ENCODE assay signal across 20 cellular contexts in the genomic region with DNA sequence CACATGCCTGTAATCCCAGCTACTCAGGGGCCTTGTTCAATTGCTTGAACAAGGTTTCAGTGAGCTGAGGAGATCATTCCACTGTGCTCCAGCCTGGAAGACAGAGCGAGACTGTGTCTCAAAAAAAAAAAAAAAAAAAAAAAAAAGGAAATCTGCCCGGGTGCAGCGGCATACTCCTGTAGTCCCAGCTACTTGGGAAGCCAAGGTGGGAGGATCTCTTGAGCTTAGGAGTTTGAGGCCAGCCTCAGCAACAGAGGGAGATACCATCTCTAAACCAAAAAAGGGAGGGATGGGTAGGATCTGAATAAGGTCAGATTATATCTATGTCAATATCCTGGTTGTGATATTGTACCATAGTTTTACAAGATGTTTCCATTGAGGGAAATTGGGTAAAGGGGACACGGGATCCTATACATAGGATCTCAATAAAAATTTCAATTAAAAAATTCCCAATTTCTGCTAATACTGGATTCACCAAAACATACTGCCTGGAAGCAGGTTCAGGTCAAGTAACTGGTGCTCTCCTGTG.
DNase-seq lines count a peak whose midpoint lies in the region; ATAC-seq and TF ChIP-seq lines count a peak whose summit lies in the region.
"Had no signal": no experiment of that assay in that cellular context is flagged by ENCODE, and none has a peak within 500 bp of the region (broad histone marks: within the 10 kb centered on the region; RNA-seq: fewer than 3 reads in every experiment).

No MANE protein-coding gene starts in this region.

- H3K9me3 ChIP-seq in CD4-positive, alpha-beta T cell (ENCODE audit: control insufficient read depth, low read length) = no peaks in the 10 kb centered on the region
- H3K9me3 ChIP-seq: left ventricle myocardium inferior, right atrium auricular region, SJSA1 had no signal

- peak overlapping the region; percentile 97 for H3K27ac ChIP-seq in 22Rv1
- H3K27ac ChIP-seq in CD4-positive, alpha-beta T cell (ENCODE audit: low read depth, low read length) = no peak overlapping the region
- H3K27ac ChIP-seq: GM23248, left ventricle myocardium inferior, right atrium auricular region, SJSA1 had no signal

- DNase-seq in CD4-positive, alpha-beta T cell = no peak
- DNase-seq in activated CD4-positive, alpha-beta memory T cell treated with anti-CD3 and anti-CD28 coated beads, Interleukin-2, amount 10 ng/mL, durations not matched to agents 7 days and 5 days = no peak
- DNase-seq in mesothelial cell of epicardium (ENCODE audit: low spot score in 2 of 2, unreplicated experiment in 2 of 2) (no peak), H7 (no peak), COLO829 (ENCODE audit: low spot score) (no peak), SKM-1 (lab: John Stamatoyannopoulos, UW; ENCODE audit: unreplicated experiment) (no peak), omental fat pad (ENCODE audit: low spot score) (no peak)
- DNase-seq: activated CD4-positive, CD25-positive, alpha-beta regulatory T cell treated with anti-CD3 and anti-CD28 coated beads, Interleukin-2, amount 50 U/mL, for 72 hours; activated CD8-positive, alpha-beta memory T cell treated with anti-CD3 and anti-CD28 coated beads, Interleukin-2, amount 50 U/mL, for 48 hours; activated naive CD4-positive, alpha-beta T cell treated with anti-CD3 and anti-CD28 coated beads, Interleukin-2, amount 50 U/mL, for 16 hours; glutamatergic neuron; GM23248; left ventricle myocardium inferior; NCI-H1436 treated with DMSO at 0.1 percent for 48 hours; stimulated activated CD4-positive, alpha-beta T cell treated with anti-CD3 and anti-CD28 coated beads, Interleukin-15, amount 100 ng/mL, for 24 hours; T1000 had no signal

- peaks cover 36% of the 10 kb centered on the region for H3K36me3 Mint-ChIP-seq in CD4-positive, alpha-beta T cell (ENCODE audit: low read depth)
- H3K36me3 Mint-ChIP-seq in activated CD4-positive, alpha-beta memory T cell treated with anti-CD3 and anti-CD28 coated beads, Interleukin-2, amount 10 ng/mL, durations not matched to agents 7 days and 5 days (ENCODE audit: low read depth) = peaks cover 48% of the 10 kb centered on the region
- peaks cover 13% of the 10 kb centered on the region for H3K36me3 Mint-ChIP-seq in mesothelial cell of epicardium

- peak overlapping the region; percentile 68 for H3K27ac Mint-ChIP-seq in CD4-positive, alpha-beta T cell
- peak overlapping the region; percentile 70 for H3K27ac Mint-ChIP-seq in activated CD4-positive, alpha-beta memory T cell treated with anti-CD3 and anti-CD28 coated beads, Interleukin-2, amount 10 ng/mL, durations not matched to agents 7 days and 5 days
- H3K27ac Mint-ChIP-seq in mesothelial cell of epicardium = peak overlapping the region; percentile 39

- no peak for TF ChIP-seq CTCF in 22Rv1 (IDR thresholded peaks at IDR 0.05)
- no peak for TF ChIP-seq CTCF in CD4-positive, alpha-beta T cell (IDR thresholded peaks at IDR 0.05)
- no peak for TF ChIP-seq CTCF in mesothelial cell of epicardium (IDR thresholded peaks at IDR 0.05; ENCODE audit: unreplicated experiment)
- no peak for TF ChIP-seq CTCF in omental fat pad (IDR thresholded peaks at IDR 0.05)

- peaks cover 71% of the 10 kb centered on the region for H3K4me1 Mint-ChIP-seq in CD4-positive, alpha-beta T cell (ENCODE audit: low read depth)
- peaks cover 78% of the 10 kb centered on the region for H3K4me1 Mint-ChIP-seq in activated CD4-positive, alpha-beta memory T cell treated with anti-CD3 and anti-CD28 coated beads, Interleukin-2, amount 10 ng/mL, durations not matched to agents 7 days and 5 days
- peaks cover 35% of the 10 kb centered on the region for H3K4me1 Mint-ChIP-seq in mesothelial cell of epicardium

- ATAC-seq in CD4-positive, alpha-beta T cell (ENCODE audit: poor library complexity) = no peak
- no peak for ATAC-seq in omental fat pad (ENCODE audit: low FRiP score)
- ATAC-seq: Panc1 had no signal

- H3K4me3 Mint-ChIP-seq in CD4-positive, alpha-beta T cell = no peak overlapping the region
- no peak overlapping the region for H3K4me3 Mint-ChIP-seq in activated CD4-positive, alpha-beta memory T cell treated with anti-CD3 and anti-CD28 coated beads, Interleukin-2, amount 10 ng/mL, durations not matched to agents 7 days and 5 days
- no peak overlapping the region for H3K4me3 Mint-ChIP-seq in mesothelial cell of epicardium

- no peaks in the 10 kb centered on the region for H3K9me3 Mint-ChIP-seq in CD4-positive, alpha-beta T cell
- H3K9me3 Mint-ChIP-seq in activated CD4-positive, alpha-beta memory T cell treated with anti-CD3 and anti-CD28 coated beads, Interleukin-2, amount 10 ng/mL, durations not matched to agents 7 days and 5 days = peaks cover 10% of the 10 kb centered on the region
- peaks cover 7% of the 10 kb centered on the region for H3K9me3 Mint-ChIP-seq in mesothelial cell of epicardium

- intact Hi-C loops in CD4-positive, alpha-beta T cell (cut with DNase I, micrococcal nuclease) = loop anchor here (5.0 kb wide), 2 partner anchors 34 to 41 kb away; no protein-coding TSS in a partner anchor

- no peak overlapping the region for H3K4me3 ChIP-seq in H7 (ENCODE audit: insufficient read depth, low read depth, low read length)
- H3K4me3 ChIP-seq: GM23248, left ventricle myocardium inferior, right atrium auricular region, SJSA1 had no signal

- no peaks in the 10 kb centered on the region for H3K27me3 Mint-ChIP-seq in CD4-positive, alpha-beta T cell
- H3K27me3 Mint-ChIP-seq in activated CD4-positive, alpha-beta memory T cell treated with anti-CD3 and anti-CD28 coated beads, Interleukin-2, amount 10 ng/mL, durations not matched to agents 7 days and 5 days = no peaks in the 10 kb centered on the region
- H3K27me3 Mint-ChIP-seq in mesothelial cell of epicardium (ENCODE audit: low read depth) = no peaks in the 10 kb centered on the region

- H3K36me3 ChIP-seq in H7 (replicated peaks; ENCODE audit: control insufficient read depth, insufficient read depth, low read length) = no peaks in the 10 kb centered on the region
- H3K36me3 ChIP-seq: right atrium auricular region had no signal

- H3K27me3 ChIP-seq in CD4-positive, alpha-beta T cell (ENCODE audit: control insufficient read depth, insufficient read depth, low read length) = no peaks in the 10 kb centered on the region
- H3K27me3 ChIP-seq in H7 (ENCODE audit: control insufficient read depth, insufficient read depth, low read length) = no peaks in the 10 kb centered on the region
- H3K27me3 ChIP-seq: right atrium auricular region, SJSA1 had no signal

- POLR2A ChIA-PET in CD4-positive, alpha-beta T cell (lab: Charles Lee) = interaction anchor here (0.6 to 1.1 kb wide), 2 partner anchors 9 to 265 kb away, joined by 3 to 5 read pairs; no protein-coding TSS in a partner anchor
- POLR2A ChIA-PET in activated CD4-positive, alpha-beta memory T cell treated with anti-CD3 and anti-CD28 coated beads, Interleukin-2, amount 10 ng/mL, durations not matched to agents 7 days and 5 days (lab: Charles Lee) = interaction anchor here (0.7 to 18.9 kb wide), 8 partner anchors 9 to 304 kb away, joined by 3 to 380 read pairs (median 4); no protein-coding TSS in a partner anchor

- CTCF ChIA-PET in CD4-positive, alpha-beta T cell (lab: Charles Lee) = no interaction called here
- CTCF ChIA-PET in activated CD4-positive, alpha-beta memory T cell treated with anti-CD3 and anti-CD28 coated beads, Interleukin-2, amount 10 ng/mL, durations not matched to agents 7 days and 5 days (lab: Charles Lee) = no interaction called here
